ENCODE assay signal across 8 cellular contexts in genomic region chr1:64019818-64020217, GRCh38.
A peak's percentile ranks its signal among the peaks of the same experiment; 100 is the strongest.
DNase-seq lines count a peak whose midpoint lies in the region; ATAC-seq lines count a peak whose summit lies in the region.

No MANE protein-coding gene starts in this region.

- H3K4me3 Mint-ChIP-seq in activated T-helper 17 cell treated with anti-CD3 and anti-CD28 coated beads, Interleukin-2, amount 50 U/mL, for 72 hours, result peak overlapping the region; percentile 40

- peak overlapping the region; percentile 52 for H3K27ac Mint-ChIP-seq in activated T-helper 17 cell treated with anti-CD3 and anti-CD28 coated beads, Interleukin-2, amount 50 U/mL, for 72 hours

- H3K36me3 Mint-ChIP-seq in activated T-helper 17 cell treated with anti-CD3 and anti-CD28 coated beads, Interleukin-2, amount 50 U/mL, for 72 hours (ENCODE audit: low read depth), result no peaks in the 10 kb centered on the region

- no peaks in the 10 kb centered on the region for H3K9me3 Mint-ChIP-seq in activated T-helper 17 cell treated with anti-CD3 and anti-CD28 coated beads, Interleukin-2, amount 50 U/mL, for 72 hours

- peaks cover 3% of the 10 kb centered on the region for H3K27me3 Mint-ChIP-seq in activated T-helper 17 cell treated with anti-CD3 and anti-CD28 coated beads, Interleukin-2, amount 50 U/mL, for 72 hours

- peak; percentile 1 for DNase-seq in SIG-M5 treated with dmso at 0.1 percent for 504 hours (lab: John Stamatoyannopoulos, UW; ENCODE audit: unreplicated experiment)
- DNase-seq in SIG-M5 (lab: John Stamatoyannopoulos, UW), result no peak
- DNase-seq in left colon, result peak in 1 of 2 donors; percentile 8
- DNase-seq in cortex of kidney (lab: John Stamatoyannopoulos, UW), result no peak
- no peak for DNase-seq in ecto neural progenitor cell (ENCODE audit: low spot score)
- DNase-seq in T-helper 9 cell, result no peak

- intact Hi-C loops in left colon (cut with DNase I, micrococcal nuclease), result no loop called here

- ATAC-seq in HG03354 (IDR thresholded peaks at IDR 0.05; ENCODE audit: poor library complexity, severe bottlenecking, unreplicated experiment) (peak; percentile 85), left colon (peak; percentile 48)
- ATAC-seq in activated T-helper 17 cell treated with anti-CD3 and anti-CD28 coated beads, Interleukin-2, amount 50 U/mL, for 72 hours (replicated peaks), result no peak

- H3K4me1 Mint-ChIP-seq in activated T-helper 17 cell treated with anti-CD3 and anti-CD28 coated beads, Interleukin-2, amount 50 U/mL, for 72 hours, result peaks cover 4% of the 10 kb centered on the region
